In genomic region chr5:72816297-72817075, GRCh38 we compare ENCODE assay signal across 8 cellular contexts. TPM values are rescaled to one million over a fixed set of nuclear protein-coding genes. Genes with fewer than 3 reads are reported as not detected.
DNase-seq lines count a peak whose midpoint lies in the region; ATAC-seq and TF ChIP-seq lines count a peak whose summit lies in the region.

TNPO1 (plus strand) TSS chr5:72816661; CDS start chr5:72816738, 77 bp downstream.

- H3K4me1 Mint-ChIP-seq in activated B cell treated with CpG ODN at 0.5 μM for 24 hours, result peaks cover 25% of the 10 kb centered on the region

- H3K79me2 ChIP-seq in smooth muscle cell (ENCODE audit: low read depth), result peaks cover 43% of the 10 kb centered on the region

- WGBS in smooth muscle cell (ENCODE audit: low lambda C conversion rate), result 1% methylated on average over 84 of the region's 93 CpGs

- H2AFZ ChIP-seq in smooth muscle cell (ENCODE audit: low read depth), result peak within 1 kb of the TSS; percentile 97

- POLR2A ChIA-PET in A673 (lab: Charles Lee; ENCODE audit: low non-redundant PET), result no interaction called here
- POLR2A ChIA-PET in activated B cell treated with CpG ODN at 0.5 μM for 24 hours (lab: Charles Lee), result interaction anchor here (1.0 to 3.3 kb wide), 8 partner anchors 18 to 682 kb away, joined by 5 to 64 read pairs (median 7); partner anchors contain the start of genes BTF3, MRPS27 and PTCD2

- H3K36me3 ChIP-seq in A673 (ENCODE audit: insufficient read depth, low read length, poor library complexity, severe bottlenecking), result no peaks in the 10 kb centered on the region
- no peaks in the 10 kb centered on the region for H3K36me3 ChIP-seq in smooth muscle cell (ENCODE audit: low read depth)

- no peaks in the 10 kb centered on the region for H3K9me3 Mint-ChIP-seq in activated B cell treated with CpG ODN at 0.5 μM for 24 hours

- no TSS peak for BruUV-seq in A673 (replicated peaks; lab: Mats Ljungman, UMichigan)

- peak within 1 kb of the TSS; percentile 97 for H3K27ac ChIP-seq in A673 (ENCODE audit: low read depth, low read length, poor library complexity, severe bottlenecking)
- H3K27ac ChIP-seq in smooth muscle cell (ENCODE audit: low read depth), result peak within 1 kb of the TSS; percentile 100

- peak within 1 kb of the TSS; percentile 95 for H3K4me3 Mint-ChIP-seq in activated B cell treated with CpG ODN at 0.5 μM for 24 hours

- H3K4me1 ChIP-seq in A673 (ENCODE audit: insufficient read depth, low read length, poor library complexity, severe bottlenecking) (peaks cover 12% of the 10 kb centered on the region), smooth muscle cell (ENCODE audit: low read depth) (peaks cover 36% of the 10 kb centered on the region)

- peaks cover 16% of the 10 kb centered on the region for H3F3A ChIP-seq in smooth muscle cell (ENCODE audit: low read depth)

- H3K9me3 ChIP-seq in A673 (ENCODE audit: low read depth, low read length, poor library complexity, severe bottlenecking), result no peaks in the 10 kb centered on the region
- no peaks in the 10 kb centered on the region for H3K9me3 ChIP-seq in smooth muscle cell (replicated peaks; ENCODE audit: low read depth)

- TF ChIP-seq CTCF in A673 (conservative IDR thresholded peaks at IDR 0.05; ENCODE audit: low read depth, low read length) (no peak), activated B cell treated with CpG ODN at 0.5 μM for 24 hours (IDR thresholded peaks at IDR 0.05) (no peak), cardiac fibroblast (IDR thresholded peaks at IDR 0.05; ENCODE audit: low read depth, low read length) (no peak), smooth muscle cell (IDR thresholded peaks at IDR 0.05; ENCODE audit: borderline replicate concordance, insufficient read depth, poor library complexity, severe bottlenecking) (no peak)

- H3K27ac Mint-ChIP-seq in activated B cell treated with CpG ODN at 0.5 μM for 24 hours, result peak within 1 kb of the TSS; percentile 97

- peak within 1 kb of the TSS; percentile 89 for H3K4me3 ChIP-seq in A673 (ENCODE audit: low read depth, low read length, poor library complexity, severe bottlenecking)
- peak within 1 kb of the TSS; percentile 83 to 94 for H3K4me3 ChIP-seq in cardiac fibroblast (replicated peaks in 1 of 2; ENCODE audit: low read depth in 2 of 2, low read length in 2 of 2)
- peak within 1 kb of the TSS; percentile 86 for H3K4me3 ChIP-seq in smooth muscle cell

- ATAC-seq in GM18858 (IDR thresholded peaks at IDR 0.05; ENCODE audit: unreplicated experiment) (peak; percentile 70), HG03066 (IDR thresholded peaks at IDR 0.05; ENCODE audit: low read depth, unreplicated experiment) (peak; percentile 79), activated B cell treated with CpG ODN at 0.5 μM for 24 hours (ENCODE audit: low read depth) (peak; percentile 79)

- H3K27me3 ChIP-seq in A673 (replicated peaks; ENCODE audit: insufficient read depth, low read depth, low read length, poor library complexity) (no peaks in the 10 kb centered on the region), smooth muscle cell (ENCODE audit: low read depth) (no peaks in the 10 kb centered on the region)

- peak within 1 kb of the TSS; percentile 92 for H3K4me2 ChIP-seq in smooth muscle cell

- DNase-seq in A673 (ENCODE audit: low spot score) (peak; percentile 88), NCI-H2171 (lab: John Stamatoyannopoulos, UW) (peak; percentile 51), activated B cell treated with CpG ODN at 0.5 μM for 24 hours (peak; percentile 94), cardiac fibroblast (ENCODE audit: low read depth in 2 of 2) (peak; percentile 93 to 97), iPS-NIHi7 (ENCODE audit: extremely low spot score) (peak; percentile 90), smooth muscle cell (lab: John Stamatoyannopoulos, UW; ENCODE audit: unreplicated experiment) (peak; percentile 85)

- peak within 1 kb of the TSS; percentile 100 for H3K9ac ChIP-seq in smooth muscle cell (ENCODE audit: low read depth)

- CTCF ChIA-PET in A673 (lab: Charles Lee) (no interaction called here), activated B cell treated with CpG ODN at 0.5 μM for 24 hours (lab: Charles Lee) (interaction anchor here (1.1 to 4.0 kb wide), 5 partner anchors 32 to 497 kb away, joined by 4 to 50 read pairs (median 19); no protein-coding TSS in a partner anchor)

- intact Hi-C loops in A673 (cut with micrococcal nuclease; ENCODE audit: unreplicated experiment) (no loop called here), activated B cell treated with CpG ODN at 0.5 μM for 24 hours (cut with micrococcal nuclease) (loop anchor here (1.0 to 10.0 kb wide), 9 partner anchors 32 to 1232 kb away; partner anchors contain the start of genes ANKRA2, BTF3, FOXD1 and MCCC2)

- H4K20me1 ChIP-seq in smooth muscle cell (ENCODE audit: low read depth), result peaks cover 31% of the 10 kb centered on the region

- H3K36me3 Mint-ChIP-seq in activated B cell treated with CpG ODN at 0.5 μM for 24 hours (ENCODE audit: low read depth), result peaks cover 2% of the 10 kb centered on the region

- H3K27me3 Mint-ChIP-seq in activated B cell treated with CpG ODN at 0.5 μM for 24 hours, result peaks cover 5% of the 10 kb centered on the region

RNA-seq across cellular contexts. Expression of gene TNPO1, which starts in this region (rescaled TPM):
- total RNA-seq in A673 (2021), result 175 and 201 TPM in 2 replicates
- total RNA-seq in activated B cell treated with CpG ODN at 0.5 μM for 24 hours, result 89.6 and 109 TPM in 2 replicates
- 167 and 182 TPM in 2 replicates for total RNA-seq in smooth muscle cell
- polyA plus RNA-seq in smooth muscle cell, result 62.7 and 67.1 TPM in 2 replicates

Comparison
In these comparisons a context has a peak if more than half of its experiments do, and no peak if none do; other contexts are left out.
1. Peak in every context shown above with its lines: DNase-seq, ATAC-seq, H3K4me3 ChIP-seq and H3K27ac ChIP-seq.